1 cellular context compared by ENCODE assay signal in the genomic region with DNA sequence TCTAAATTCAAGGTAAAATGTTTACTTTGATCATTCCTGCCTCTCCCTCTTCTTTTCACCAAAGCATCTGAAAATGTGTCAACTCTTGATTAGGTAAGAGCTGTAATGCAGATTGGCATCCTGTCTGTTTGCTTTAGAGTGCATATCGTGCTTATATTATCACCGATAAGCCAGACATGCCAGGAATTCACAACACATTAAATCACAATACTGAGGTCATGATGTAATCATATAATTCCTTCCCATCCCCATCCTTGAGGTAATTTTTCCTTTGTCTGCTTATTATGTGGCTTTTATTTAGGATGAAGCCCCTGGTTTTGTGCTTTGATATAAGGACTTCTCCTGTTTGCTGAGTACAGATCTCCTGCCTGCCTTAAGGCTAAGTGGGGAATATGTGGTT.
TF ChIP-seq lines count a peak whose summit lies in the region.

No MANE protein-coding gene starts in this region.

TF ChIP-seq in IMR-90, 13 proteins besides CTCF, POLR2A, EP300 and RAD21 (continued from another document):
- TF ChIP-seq, protein P1, sequence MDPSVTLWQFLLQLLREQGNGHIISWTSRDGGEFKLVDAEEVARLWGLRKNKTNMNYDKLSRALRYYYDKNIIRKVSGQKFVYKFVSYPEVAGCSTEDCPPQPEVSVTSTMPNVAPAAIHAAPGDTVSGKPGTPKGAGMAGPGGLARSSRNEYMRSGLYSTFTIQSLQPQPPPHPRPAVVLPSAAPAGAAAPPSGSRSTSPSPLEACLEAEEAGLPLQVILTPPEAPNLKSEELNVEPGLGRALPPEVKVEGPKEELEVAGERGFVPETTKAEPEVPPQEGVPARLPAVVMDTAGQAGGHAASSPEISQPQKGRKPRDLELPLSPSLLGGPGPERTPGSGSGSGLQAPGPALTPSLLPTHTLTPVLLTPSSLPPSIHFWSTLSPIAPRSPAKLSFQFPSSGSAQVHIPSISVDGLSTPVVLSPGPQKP (IDR thresholded peaks at IDR 0.05; ENCODE audit: borderline replicate concordance, low read depth, low read length), result no peak
- TF ChIP-seq, protein P2, sequence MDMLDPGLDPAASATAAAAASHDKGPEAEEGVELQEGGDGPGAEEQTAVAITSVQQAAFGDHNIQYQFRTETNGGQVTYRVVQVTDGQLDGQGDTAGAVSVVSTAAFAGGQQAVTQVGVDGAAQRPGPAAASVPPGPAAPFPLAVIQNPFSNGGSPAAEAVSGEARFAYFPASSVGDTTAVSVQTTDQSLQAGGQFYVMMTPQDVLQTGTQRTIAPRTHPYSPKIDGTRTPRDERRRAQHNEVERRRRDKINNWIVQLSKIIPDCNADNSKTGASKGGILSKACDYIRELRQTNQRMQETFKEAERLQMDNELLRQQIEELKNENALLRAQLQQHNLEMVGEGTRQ (IDR thresholded peaks at IDR 0.05; ENCODE audit: low read depth, low read length), result no peak
- TF ChIP-seq SMC3 (IDR thresholded peaks at IDR 0.05; ENCODE audit: low read depth, low read length), result no peak
- TF ChIP-seq BHLHE40 (IDR thresholded peaks at IDR 0.05; ENCODE audit: low read depth, low read length), result peak; percentile 55; the same call in 1 of the 2 replicates
- TF ChIP-seq MXI1 (IDR thresholded peaks at IDR 0.05; ENCODE audit: borderline replicate concordance, low read depth, low read length), result no peak
